20 cellular contexts compared by ENCODE assay signal in genomic region chr1:63859480-63860275, GRCh38.
A peak's percentile ranks its signal among the peaks of the same experiment; 100 is the strongest.
DNase-seq lines count a peak whose midpoint lies in the region; ATAC-seq, FAIRE-seq and TF ChIP-seq lines count a peak whose summit lies in the region.
"Had no signal": no experiment of that assay in that cellular context is flagged by ENCODE, and none has a peak within 500 bp of the region (broad histone marks: within the 10 kb centered on the region; RNA-seq: fewer than 3 reads in every experiment).

No MANE protein-coding gene starts in this region.

- peak overlapping the region; percentile 59 for H2BK120ac ChIP-seq in trophoblast cell (ENCODE audit: insufficient read depth, low read length, poor library complexity)

- H3K4me3 Mint-ChIP-seq in WTC11 = no peak overlapping the region
- H3K4me3 Mint-ChIP-seq: CD4-positive, alpha-beta memory T cell had no signal

- CTCF ChIA-PET in WTC11 (lab: Charles Lee) = interaction anchor here (0.8 to 1.3 kb wide), 4 partner anchors 10 to 58 kb away, joined by 3 to 9 read pairs (median 4); no protein-coding TSS in a partner anchor

- peaks cover 73% of the 10 kb centered on the region for H3K4me1 Mint-ChIP-seq in WTC11
- H3K4me1 Mint-ChIP-seq: CD4-positive, alpha-beta memory T cell had no signal

- H2AFZ ChIP-seq in trophoblast cell (ENCODE audit: insufficient read depth, low read length, poor library complexity) = no peak overlapping the region
- H2AFZ ChIP-seq: GM23248 had no signal

- peak overlapping the region; percentile 65 for H2BK12ac ChIP-seq in trophoblast cell (ENCODE audit: low read length)

- H3K36me3 ChIP-seq in trophoblast cell (ENCODE audit: control insufficient read depth in 1 of 2, insufficient read depth in 2 of 2, low read length in 2 of 2) = no peaks in the 10 kb centered on the region
- H3K36me3 ChIP-seq: BLaER1, HAP-1, SJCRH30 had no signal

- POLR2A ChIA-PET in WTC11 (lab: Charles Lee) = no interaction called here

- peak overlapping the region; percentile 53 for H2BK5ac ChIP-seq in trophoblast cell (ENCODE audit: low read depth, low read length, poor library complexity)

- peaks cover 7% of the 10 kb centered on the region; the same call in 1 of the 2 replicates for H3K9me3 Mint-ChIP-seq in WTC11

- no peak overlapping the region for H3K4me2 ChIP-seq in trophoblast cell (ENCODE audit: low read length)
- H3K4me2 ChIP-seq: BLaER1, KMS-11 had no signal

- ATAC-seq in WTC11 = no peak
- ATAC-seq in HG03457 (IDR thresholded peaks at IDR 0.05; ENCODE audit: unreplicated experiment) = no peak

- no peak for TF ChIP-seq POLR2A in erythroblast (IDR thresholded peaks at IDR 0.05; ENCODE audit: low read length)

- peaks cover 11% of the 10 kb centered on the region for H3K36me3 Mint-ChIP-seq in WTC11
- H3K36me3 Mint-ChIP-seq: CD4-positive, alpha-beta memory T cell had no signal

- no peak for TF ChIP-seq CTCF in WTC11 (IDR thresholded peaks at IDR 0.05)

- no peaks in the 10 kb centered on the region for H3K79me1 ChIP-seq in trophoblast cell (ENCODE audit: low read length)

- no peaks in the 10 kb centered on the region for H3K9me3 ChIP-seq in trophoblast cell (ENCODE audit: insufficient read depth, low read depth, low read length)
- H3K9me3 ChIP-seq: Caco-2, HAP-1, SJCRH30 had no signal

- no peak overlapping the region for H2AK5ac ChIP-seq in trophoblast cell (ENCODE audit: low read length)

- H3K9ac ChIP-seq in trophoblast cell (ENCODE audit: low read length) = no peak overlapping the region
- H3K9ac ChIP-seq: BLaER1, GM23248, KMS-11 had no signal

- peaks cover 3% of the 10 kb centered on the region for H3K79me2 ChIP-seq in trophoblast cell (ENCODE audit: control insufficient read depth, insufficient read depth, low read length, poor library complexity)

- H3K27ac ChIP-seq in trophoblast cell (ENCODE audit: low read depth, low read length) = peak overlapping the region; percentile 7
- H3K27ac ChIP-seq: BLaER1, GM23248, KMS-11, SJCRH30 had no signal

- FAIRE-seq in frontal cortex (lab: Jason Lieb, UNC) = no peak
- FAIRE-seq: GM12891 had no signal

- no CpG with 5 or more reads among the region's 3 CpGs for WGBS in trophoblast cell (ENCODE audit: extremely low coverage, insufficient coverage, insufficient read length)

- H3K4ac ChIP-seq in trophoblast cell (ENCODE audit: low read depth, low read length) = peak overlapping the region; percentile 33

- peak overlapping the region; percentile 55; the same call in 1 of the 2 replicates for H3K27ac Mint-ChIP-seq in WTC11
- H3K27ac Mint-ChIP-seq: CD4-positive, alpha-beta memory T cell had no signal

- no peaks in the 10 kb centered on the region for H3K27me3 Mint-ChIP-seq in WTC11 (ENCODE audit: low read depth)

- H3K23ac ChIP-seq in trophoblast cell (ENCODE audit: low read length) = no peak overlapping the region

- peak overlapping the region; percentile 74 for H3K14ac ChIP-seq in trophoblast cell (ENCODE audit: low read length)

- H3K4me3 ChIP-seq in trophoblast cell (ENCODE audit: low read depth, low read length) = no peak overlapping the region
- H3K4me3 ChIP-seq: BLaER1, GM23248, HAP-1, SJCRH30 had no signal

- H3K18ac ChIP-seq in trophoblast cell (ENCODE audit: low read length) = peak overlapping the region; percentile 85

- peak; percentile 56 for DNase-seq in NCI-H69 (lab: John Stamatoyannopoulos, UW)
- no peak for DNase-seq in WTC11 (ENCODE audit: low spot score)
- peak; percentile 2 to 21 for DNase-seq in erythroblast (lab: John Stamatoyannopoulos, UW)
- no peak for DNase-seq in trophoblast cell
- DNase-seq in ecto neural progenitor cell (ENCODE audit: low spot score) = no peak
- DNase-seq in frontal cortex (ENCODE audit: low spot score in 2 of 2) = no peak
- DNase-seq: Caco-2; CD4-positive, alpha-beta memory T cell; DMS153; GM23248; IMR-90; NCI-H187; NCI-H774; NK-92 treated with Interleukin-12 subunit alpha and Interleukin-12 subunit beta, amount 100 ng/mL, for 24 hours; SJCRH30 had no signal

- no peaks in the 10 kb centered on the region for H3K27me3 ChIP-seq in trophoblast cell (ENCODE audit: insufficient read depth, low read length)
- H3K27me3 ChIP-seq: BLaER1, SJCRH30 had no signal

- peak overlapping the region; percentile 51 for H4K8ac ChIP-seq in trophoblast cell (ENCODE audit: low read depth, low read length)

- peak overlapping the region; percentile 56 for H4K91ac ChIP-seq in trophoblast cell (ENCODE audit: low read depth, low read length)

- no peak overlapping the region for H4K12ac ChIP-seq in trophoblast cell (ENCODE audit: low read depth, low read length)

- H3K4me1 ChIP-seq in trophoblast cell (ENCODE audit: control insufficient read depth in 1 of 2, insufficient read depth in 2 of 2, low read length in 2 of 2) = peaks cover 9 to 17% of the 10 kb centered on the region in 2 experiments
- H3K4me1 ChIP-seq: BLaER1, Caco-2, HAP-1, SJCRH30 had no signal

TF ChIP-seq in WTC11, 78 proteins besides CTCF, POLR2A, EP300 and RAD21:
- no peak for TF ChIP-seq ZNF232 (CRISPR knock-in tag; IDR thresholded peaks at IDR 0.05)
- TF ChIP-seq ATF6 (CRISPR knock-in tag; IDR thresholded peaks at IDR 0.05) = no peak
- TF ChIP-seq RELA (CRISPR knock-in tag; IDR thresholded peaks at IDR 0.05; ENCODE audit: borderline replicate concordance) = no peak
- TF ChIP-seq, protein P1, sequence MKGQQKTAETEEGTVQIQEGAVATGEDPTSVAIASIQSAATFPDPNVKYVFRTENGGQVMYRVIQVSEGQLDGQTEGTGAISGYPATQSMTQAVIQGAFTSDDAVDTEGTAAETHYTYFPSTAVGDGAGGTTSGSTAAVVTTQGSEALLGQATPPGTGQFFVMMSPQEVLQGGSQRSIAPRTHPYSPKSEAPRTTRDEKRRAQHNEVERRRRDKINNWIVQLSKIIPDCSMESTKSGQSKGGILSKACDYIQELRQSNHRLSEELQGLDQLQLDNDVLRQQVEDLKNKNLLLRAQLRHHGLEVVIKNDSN (CRISPR knock-in tag; IDR thresholded peaks at IDR 0.05) = no peak
- TF ChIP-seq, protein P2, sequence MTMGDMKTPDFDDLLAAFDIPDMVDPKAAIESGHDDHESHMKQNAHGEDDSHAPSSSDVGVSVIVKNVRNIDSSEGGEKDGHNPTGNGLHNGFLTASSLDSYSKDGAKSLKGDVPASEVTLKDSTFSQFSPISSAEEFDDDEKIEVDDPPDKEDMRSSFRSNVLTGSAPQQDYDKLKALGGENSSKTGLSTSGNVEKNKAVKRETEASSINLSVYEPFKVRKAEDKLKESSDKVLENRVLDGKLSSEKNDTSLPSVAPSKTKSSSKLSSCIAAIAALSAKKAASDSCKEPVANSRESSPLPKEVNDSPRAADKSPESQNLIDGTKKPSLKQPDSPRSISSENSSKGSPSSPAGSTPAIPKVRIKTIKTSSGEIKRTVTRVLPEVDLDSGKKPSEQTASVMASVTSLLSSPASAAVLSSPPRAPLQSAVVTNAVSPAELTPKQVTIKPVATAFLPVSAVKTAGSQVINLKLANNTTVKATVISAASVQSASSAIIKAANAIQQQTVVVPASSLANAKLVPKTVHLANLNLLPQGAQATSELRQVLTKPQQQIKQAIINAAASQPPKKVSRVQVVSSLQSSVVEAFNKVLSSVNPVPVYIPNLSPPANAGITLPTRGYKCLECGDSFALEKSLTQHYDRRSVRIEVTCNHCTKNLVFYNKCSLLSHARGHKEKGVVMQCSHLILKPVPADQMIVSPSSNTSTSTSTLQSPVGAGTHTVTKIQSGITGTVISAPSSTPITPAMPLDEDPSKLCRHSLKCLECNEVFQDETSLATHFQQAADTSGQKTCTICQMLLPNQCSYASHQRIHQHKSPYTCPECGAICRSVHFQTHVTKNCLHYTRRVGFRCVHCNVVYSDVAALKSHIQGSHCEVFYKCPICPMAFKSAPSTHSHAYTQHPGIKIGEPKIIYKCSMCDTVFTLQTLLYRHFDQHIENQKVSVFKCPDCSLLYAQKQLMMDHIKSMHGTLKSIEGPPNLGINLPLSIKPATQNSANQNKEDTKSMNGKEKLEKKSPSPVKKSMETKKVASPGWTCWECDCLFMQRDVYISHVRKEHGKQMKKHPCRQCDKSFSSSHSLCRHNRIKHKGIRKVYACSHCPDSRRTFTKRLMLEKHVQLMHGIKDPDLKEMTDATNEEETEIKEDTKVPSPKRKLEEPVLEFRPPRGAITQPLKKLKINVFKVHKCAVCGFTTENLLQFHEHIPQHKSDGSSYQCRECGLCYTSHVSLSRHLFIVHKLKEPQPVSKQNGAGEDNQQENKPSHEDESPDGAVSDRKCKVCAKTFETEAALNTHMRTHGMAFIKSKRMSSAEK (CRISPR knock-in tag; IDR thresholded peaks at IDR 0.05; ENCODE audit: borderline replicate concordance) = no peak
- no peak for TF ChIP-seq ZNF263 (CRISPR knock-in tag; IDR thresholded peaks at IDR 0.05; ENCODE audit: low read depth)
- no peak for TF ChIP-seq OVOL2 (CRISPR knock-in tag; IDR thresholded peaks at IDR 0.05; ENCODE audit: borderline replicate concordance)

Comparison
In these comparisons a context has a peak if more than half of its experiments do, and no peak if none do; other contexts are left out.
1. DNase-seq: peak in NCI-H69 (single experiment) and erythroblast (2 of 2); none in WTC11 (single experiment), trophoblast cell (0 of 2), ecto neural progenitor cell (single experiment) and frontal cortex (0 of 2).